Comparison of ENCODE assay signal across 13 cellular contexts in the genomic region with DNA sequence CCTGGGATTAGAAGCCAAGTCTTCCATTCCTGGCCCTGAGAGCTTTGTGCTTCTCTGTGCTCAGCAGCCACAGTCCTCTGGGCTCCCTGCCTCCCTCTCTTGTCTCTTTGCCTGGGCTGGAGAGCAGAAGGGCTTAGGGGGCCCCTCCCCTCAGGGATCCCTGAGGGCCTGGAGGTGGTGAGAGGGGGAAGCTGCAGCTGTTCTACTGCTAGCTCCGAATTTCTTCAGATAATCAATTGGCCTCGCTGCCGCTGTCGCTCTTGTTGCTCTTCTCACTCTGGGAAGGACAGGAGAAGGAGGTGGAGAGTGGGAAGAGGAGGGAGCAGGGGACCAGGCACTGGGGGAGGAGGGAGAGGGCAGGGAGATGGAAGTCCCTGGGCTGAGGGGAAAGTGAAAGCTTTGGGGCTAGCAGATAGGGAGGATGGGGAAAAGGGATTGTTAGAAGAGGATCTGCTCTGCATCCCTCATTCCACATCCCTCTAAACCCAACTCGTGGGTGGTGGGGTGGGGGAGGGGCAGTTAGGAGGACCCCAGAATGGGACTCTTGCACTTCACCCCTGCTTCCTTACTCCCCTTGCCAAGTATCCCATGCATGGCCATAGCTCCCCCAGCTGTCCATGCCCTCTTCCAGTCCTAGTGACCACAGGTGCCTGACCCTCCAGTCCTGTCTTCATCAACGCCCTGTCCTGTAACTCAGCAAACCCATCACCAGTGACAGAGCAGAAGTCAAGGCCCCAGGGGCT. TPM values are rescaled to one million over a fixed set of nuclear protein-coding genes. Genes with fewer than 3 reads are reported as not detected.
DNase-seq lines count a peak whose midpoint lies in the region; ATAC-seq and TF ChIP-seq lines count a peak whose summit lies in the region.
"Had no signal": no experiment of that assay in that cellular context is flagged by ENCODE, and none has a peak within 500 bp of the region (broad histone marks: within the 10 kb centered on the region; RNA-seq: fewer than 3 reads in every experiment).

No MANE protein-coding gene starts in this region.

- POLR2A ChIA-PET in Caco-2 (lab: Charles Lee): no interaction called here
- POLR2A ChIA-PET in activated CD4-positive, alpha-beta T cell treated with anti-CD3 and anti-CD28 coated beads for 36 hours (lab: Charles Lee): interaction anchor here (0.6 kb wide), 1 partner anchor 38 kb away, joined by 3 read pairs; no protein-coding TSS in a partner anchor

- H3K36me3 ChIP-seq in Caco-2 (ENCODE audit: control insufficient read depth, insufficient read depth, low read length): no peaks in the 10 kb centered on the region

- no peaks in the 10 kb centered on the region for H3K9me3 ChIP-seq in Caco-2

- H3K27me3 Mint-ChIP-seq in CD14-positive monocyte (ENCODE audit: low read depth in 3 of 3) (peaks cover 5 to 10% (median 5%) of the 10 kb centered on the region in 3 donors), nephron (ENCODE audit: low read depth) (peaks cover 11% of the 10 kb centered on the region), Caco-2 (ENCODE audit: insufficient read depth, unreplicated experiment) (peaks cover 10% of the 10 kb centered on the region)
- no peaks in the 10 kb centered on the region for H3K27me3 Mint-ChIP-seq in activated CD4-positive, alpha-beta T cell treated with anti-CD3 and anti-CD28 coated beads for 36 hours

- H3K4me3 ChIP-seq in Caco-2 (ENCODE audit: low read depth, low read length): no peak overlapping the region

- intact Hi-C loops in CD14-positive monocyte (cut with micrococcal nuclease) (loop anchor here in 1 of 2 donors (5.0 kb wide), 2 partner anchors 38 to 183 kb away; a partner anchor contains a TSS), Caco-2 (cut with micrococcal nuclease; ENCODE audit: unreplicated experiment) (loop anchor here (10.0 kb wide), 1 partner anchor 80 kb away; no protein-coding TSS in a partner anchor)
- intact Hi-C loops in activated CD4-positive, alpha-beta T cell treated with anti-CD3 and anti-CD28 coated beads for 36 hours (cut with DNase I, micrococcal nuclease): loop anchor here in 1 of 2 experiments (5.0 kb wide), 1 partner anchor 438 kb away; no protein-coding TSS in a partner anchor

- H3K27me3 ChIP-seq in Caco-2 (replicated peaks; ENCODE audit: control insufficient read depth, insufficient read depth, low read length): no peaks in the 10 kb centered on the region

- H3K4me1 Mint-ChIP-seq in CD14-positive monocyte: peaks cover 39% of the 10 kb centered on the region
- H3K4me1 Mint-ChIP-seq in nephron: peaks cover 27% of the 10 kb centered on the region
- peaks cover 13% of the 10 kb centered on the region for H3K4me1 Mint-ChIP-seq in Caco-2 (ENCODE audit: low read depth, unreplicated experiment)
- H3K4me1 Mint-ChIP-seq in activated CD4-positive, alpha-beta T cell treated with anti-CD3 and anti-CD28 coated beads for 36 hours: peaks cover 13% of the 10 kb centered on the region

- BruUV-seq in Caco-2 (replicated peaks; lab: Mats Ljungman, UMichigan): no TSS peak

- peak overlapping the region; percentile 82 to 95 (median 94) for H3K27ac Mint-ChIP-seq in CD14-positive monocyte
- peak overlapping the region in 2 of 3 experiments; percentile 34 to 68 for H3K27ac Mint-ChIP-seq in nephron
- H3K27ac Mint-ChIP-seq in Caco-2 (ENCODE audit: unreplicated experiment): no peak overlapping the region
- no peak overlapping the region for H3K27ac Mint-ChIP-seq in activated CD4-positive, alpha-beta T cell treated with anti-CD3 and anti-CD28 coated beads for 36 hours

- H3K4me3 Mint-ChIP-seq in CD14-positive monocyte (no peak overlapping the region), nephron (no peak overlapping the region), Caco-2 (ENCODE audit: unreplicated experiment) (no peak overlapping the region)
- H3K4me3 Mint-ChIP-seq in activated CD4-positive, alpha-beta T cell treated with anti-CD3 and anti-CD28 coated beads for 36 hours: no peak overlapping the region
- H3K4me3 Mint-ChIP-seq: activated T-cell treated with anti-CD3 and anti-CD28 coated beads, Interleukin-2, amount 50 U/mL, for 24 hours had no signal

- CTCF ChIA-PET in Caco-2 (lab: Charles Lee): no interaction called here
- CTCF ChIA-PET in activated CD4-positive, alpha-beta T cell treated with anti-CD3 and anti-CD28 coated beads for 36 hours (lab: Charles Lee): interaction anchor here (0.6 to 5.0 kb wide), 10 partner anchors 9 to 274 kb away, joined by 3 to 38 read pairs (median 6); a partner anchor contains a TSS

- H3K9me3 Mint-ChIP-seq in CD14-positive monocyte: no peaks in the 10 kb centered on the region
- no peaks in the 10 kb centered on the region for H3K9me3 Mint-ChIP-seq in nephron
- no peaks in the 10 kb centered on the region for H3K9me3 Mint-ChIP-seq in Caco-2 (ENCODE audit: unreplicated experiment)
- H3K9me3 Mint-ChIP-seq in activated CD4-positive, alpha-beta T cell treated with anti-CD3 and anti-CD28 coated beads for 36 hours (ENCODE audit: low read depth): no peaks in the 10 kb centered on the region
- H3K9me3 Mint-ChIP-seq: activated T-cell treated with anti-CD3 and anti-CD28 coated beads, Interleukin-2, amount 50 U/mL, for 24 hours; CD4-positive, CD25-positive, alpha-beta regulatory T cell had no signal

- H3K36me3 Mint-ChIP-seq in CD14-positive monocyte (no peaks in the 10 kb centered on the region), nephron (ENCODE audit: low read depth) (no peaks in the 10 kb centered on the region), Caco-2 (ENCODE audit: insufficient read depth, unreplicated experiment) (no peaks in the 10 kb centered on the region)
- H3K36me3 Mint-ChIP-seq in activated CD4-positive, alpha-beta T cell treated with anti-CD3 and anti-CD28 coated beads for 36 hours (ENCODE audit: low read depth): no peaks in the 10 kb centered on the region
- H3K36me3 Mint-ChIP-seq: CD4-positive, CD25-positive, alpha-beta regulatory T cell had no signal

- no peak for ATAC-seq in GM19467 (IDR thresholded peaks at IDR 0.05; ENCODE audit: unreplicated experiment)
- ATAC-seq in activated CD4-positive, alpha-beta T cell treated with anti-CD3 and anti-CD28 coated beads for 36 hours: no peak

- DNase-seq in CD14-positive monocyte (ENCODE audit: low spot score) (no peak), LHCN-M2 (ENCODE audit: low read depth) (peak; percentile 41), ecto neural progenitor cell (ENCODE audit: low spot score) (peak; percentile 85), Caco-2 (no peak), hepatic stellate cell (ENCODE audit: low spot score) (no peak)
- DNase-seq in activated CD4-positive, alpha-beta T cell treated with anti-CD3 and anti-CD28 coated beads for 36 hours: no peak
- DNase-seq: activated T-cell treated with anti-CD3 and anti-CD28 coated beads, Interleukin-2, amount 50 U/mL, for 24 hours; CD4-positive, CD25-positive, alpha-beta regulatory T cell; T-helper 9 cell had no signal

- TF ChIP-seq CTCF in CD14-positive monocyte (IDR thresholded peaks at IDR 0.05) (no peak), nephron (IDR thresholded peaks at IDR 0.05; ENCODE audit: unreplicated experiment in 3 of 3) (no peak), Caco-2 (IDR thresholded peaks at IDR 0.05; ENCODE audit: insufficient read depth in 1 of 2, low read depth in 1 of 2, low read length in 1 of 2, severe bottlenecking in 1 of 2, unreplicated experiment in 1 of 2) (no peak)

- H3K4me1 ChIP-seq in Caco-2: no peaks in the 10 kb centered on the region

RNA-seq across cellular contexts. Expression of a gene that starts 8.0 kb away (rescaled TPM):
- polyA plus RNA-seq in CD14-positive monocyte: not detected
- 0.13 TPM in 1 of 2 replicates, not detected in the other for total RNA-seq in LHCN-M2 (2014; rRNA removed)
- 0.04 TPM for polyA plus RNA-seq in LHCN-M2 (2012)
- total RNA-seq in Caco-2 (2022): 0.28 and 0.36 TPM in 2 replicates
- total RNA-seq in activated CD4-positive, alpha-beta T cell treated with anti-CD3 and anti-CD28 coated beads for 36 hours: under 1 TPM; 0.32 to 0.42 TPM
- total RNA-seq: CD4-positive, CD25-positive, alpha-beta regulatory T cell; fibroblast of villous mesenchyme; skeletal muscle tissue had no signal

RNA-seq across cellular contexts. Expression of a gene that starts 25.5 kb away (rescaled TPM):
- not detected for polyA plus RNA-seq in CD14-positive monocyte
- total RNA-seq in LHCN-M2 (2014; rRNA removed) (under 0.01 TPM in 1 of 2 replicates, not detected in the other), Caco-2 (2022) (3.2 and 3.4 TPM in 2 replicates)
- 0.32 TPM for polyA plus RNA-seq in LHCN-M2 (2012)
- under 1 TPM; 0.09 to 0.12 TPM for total RNA-seq in activated CD4-positive, alpha-beta T cell treated with anti-CD3 and anti-CD28 coated beads for 36 hours
- total RNA-seq: fibroblast of villous mesenchyme had no signal
- polyA plus RNA-seq: CD4-positive, CD25-positive, alpha-beta regulatory T cell had no signal

RNA-seq across cellular contexts. Expression of a gene that starts 31.7 kb away (rescaled TPM):
- polyA plus RNA-seq in CD14-positive monocyte: 100 to 1,000 TPM; 125 to 145 TPM
- 82.5 and 95.6 TPM in 2 replicates for total RNA-seq in LHCN-M2 (2014; rRNA removed)
- polyA plus RNA-seq in LHCN-M2 (2012): 66.3 TPM
- 89.5 and 102 TPM in 2 replicates for total RNA-seq in Caco-2 (2022)
- total RNA-seq in activated CD4-positive, alpha-beta T cell treated with anti-CD3 and anti-CD28 coated beads for 36 hours: 10 to 100 TPM; 47.0 to 51.5 TPM

RNA-seq across cellular contexts. Expression of a gene that starts 31.8 kb away (rescaled TPM):
- 100 to 1,000 TPM; 195 to 199 TPM for polyA plus RNA-seq in CD14-positive monocyte
- total RNA-seq in LHCN-M2 (2014; rRNA removed) (130 and 149 TPM in 2 replicates), Caco-2 (2022) (153 and 155 TPM in 2 replicates)
- polyA plus RNA-seq in LHCN-M2 (2012): 127 TPM
- 100 to 1,000 TPM; 125 to 148 TPM for total RNA-seq in activated CD4-positive, alpha-beta T cell treated with anti-CD3 and anti-CD28 coated beads for 36 hours

Comparison
In these comparisons a context has a peak if more than half of its experiments do, and no peak if none do; other contexts are left out.
1. DNase-seq: peak in LHCN-M2 (single experiment) and ecto neural progenitor cell (single experiment); none in CD14-positive monocyte (single experiment), Caco-2 (0 of 2), hepatic stellate cell (single experiment) and activated CD4-positive, alpha-beta T cell treated with anti-CD3 and anti-CD28 coated beads for 36 hours (single experiment).
2. H3K27ac Mint-ChIP-seq: peak in CD14-positive monocyte (7 of 7) and nephron (2 of 3); none in Caco-2 (single experiment) and activated CD4-positive, alpha-beta T cell treated with anti-CD3 and anti-CD28 coated beads for 36 hours (single experiment).